In the genomic region with DNA sequence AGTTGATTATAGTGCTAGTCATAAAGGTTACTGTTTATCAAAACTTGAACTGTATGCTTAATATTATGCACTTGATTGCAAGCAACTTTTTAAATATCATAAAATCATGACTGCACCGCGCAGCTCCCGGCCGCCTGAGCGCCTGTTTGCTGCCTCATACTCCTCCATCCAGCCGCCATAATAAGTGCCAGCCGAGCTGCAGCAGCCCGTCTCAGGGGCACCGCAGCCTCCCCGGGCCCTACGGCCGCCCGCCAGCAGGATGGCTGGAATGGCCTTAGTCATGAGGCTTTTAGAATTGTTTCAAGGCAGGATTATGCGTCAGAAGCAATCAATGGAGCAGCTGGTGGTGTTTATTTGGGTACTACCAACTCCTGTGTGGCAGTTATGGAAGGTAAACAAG, we compare ENCODE assay signal across 15 cellular contexts.
A peak's percentile ranks its signal among the peaks of the same experiment; 100 is the strongest.
DNase-seq lines count a peak whose midpoint lies in the region; ATAC-seq lines count a peak whose summit lies in the region.
"Had no signal": no experiment of that assay in that cellular context is flagged by ENCODE, and none has a peak within 500 bp of the region (broad histone marks: within the 10 kb centered on the region; RNA-seq: fewer than 3 reads in every experiment).

No MANE protein-coding gene starts in this region.

- peak; percentile 67 for DNase-seq in COLO668 (lab: John Stamatoyannopoulos, UW; ENCODE audit: unreplicated experiment)
- peak; percentile 14 for DNase-seq in COR-L47 (lab: John Stamatoyannopoulos, UW)
- peak; percentile 6 for DNase-seq in NCI-H1105 (lab: John Stamatoyannopoulos, UW)
- peak; percentile 90 to 94 for DNase-seq in SHP77 (lab: John Stamatoyannopoulos, UW)
- no peak for DNase-seq in mucosa of gallbladder (ENCODE audit: low spot score)
- DNase-seq in retina = no peak
- DNase-seq: BE2C; Calu3; CD4-positive, alpha-beta memory T cell; DMS 273 treated with DMSO at 0.1 percent for 48 hours; HCEC 1CT; HFFc6 had no signal

- no peak for ATAC-seq in HG03342 (IDR thresholded peaks at IDR 0.05; ENCODE audit: unreplicated experiment)
- ATAC-seq: A549, K562 had no signal

Comparison
In these comparisons a context has a peak if more than half of its experiments do, and no peak if none do; other contexts are left out.
1. DNase-seq: peak in COLO668 (single experiment), COR-L47 (single experiment), NCI-H1105 (single experiment) and SHP77 (2 of 2); none in mucosa of gallbladder (single experiment) and retina (single experiment).